ENCODE assay signal across 8 cellular contexts in the genomic region with DNA sequence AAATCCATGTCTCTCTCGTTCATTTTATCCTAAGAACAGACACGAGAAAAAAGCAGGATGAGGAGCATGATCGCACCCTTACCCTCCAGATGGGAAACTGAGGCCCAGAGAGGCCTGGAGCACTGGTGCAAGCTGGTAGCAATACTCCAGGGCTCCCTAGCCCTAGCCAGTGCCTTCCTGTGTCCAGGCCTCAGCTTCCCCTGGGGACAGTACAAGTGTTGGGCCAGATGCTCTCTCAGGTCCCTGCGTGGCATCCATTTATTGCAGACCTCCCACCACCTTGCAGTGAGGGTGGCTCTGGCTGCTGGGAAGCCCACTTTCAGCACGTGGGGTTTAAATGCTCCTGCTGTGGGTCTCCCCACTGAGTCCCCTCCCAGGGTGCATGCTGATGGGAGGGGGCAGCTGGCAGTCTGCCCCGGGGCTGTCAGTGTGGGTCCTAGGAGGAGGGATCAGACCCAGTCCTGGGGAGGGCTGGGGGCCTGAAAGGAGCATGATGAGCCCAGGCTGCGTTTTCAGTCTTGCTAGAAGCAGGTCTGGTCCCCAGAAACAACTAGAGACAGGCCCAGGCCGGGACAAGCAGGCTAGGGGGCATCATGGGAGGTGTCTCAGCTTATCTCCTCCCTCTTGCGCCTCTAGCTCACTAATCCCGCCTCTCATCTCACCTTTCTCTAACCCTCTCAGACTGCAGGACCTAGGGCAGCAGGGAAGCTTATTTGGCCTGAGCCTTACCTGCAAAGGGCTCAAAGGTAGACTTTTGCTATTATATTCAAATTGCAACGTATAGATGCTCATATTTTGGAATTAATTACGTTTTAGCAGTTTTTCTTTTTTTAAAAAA. TPM values are rescaled to one million over a fixed set of nuclear protein-coding genes. Genes with fewer than 3 reads are reported as not detected.
DNase-seq lines count a peak whose midpoint lies in the region; ATAC-seq, FAIRE-seq and TF ChIP-seq lines count a peak whose summit lies in the region.

No MANE protein-coding gene starts in this region.

- peaks cover 33% of the 10 kb centered on the region for H3K36me3 Mint-ChIP-seq in Calu3 (ENCODE audit: insufficient read depth, unreplicated experiment)
- peaks cover 5 to 19% (median 9%) of the 10 kb centered on the region in 5 donors for H3K36me3 Mint-ChIP-seq in naive thymus-derived CD4-positive, alpha-beta T cell

- peak overlapping the region; percentile 29; the same call in 1 of the 2 replicates for H4K5ac ChIP-seq in IMR-90 (ENCODE audit: low read depth, low read length)

- in situ Hi-C loops in IMR-90 (cut with MboI; ENCODE audit: low sequenced_read_pairs) (no loop called here), GM12878 (cut with MboI) (no loop called here)

- intact Hi-C loops in Calu3 (cut with micrococcal nuclease; ENCODE audit: unreplicated experiment) (no loop called here), IMR-90 (cut with micrococcal nuclease) (no loop called here), GM12878 (cut with micrococcal nuclease; ENCODE audit: unreplicated experiment) (loop anchor here (1.0 to 2.0 kb wide), 2 partner anchors 30 to 60 kb away; no protein-coding TSS in a partner anchor)
- intact Hi-C loops in naive thymus-derived CD4-positive, alpha-beta T cell (cut with micrococcal nuclease), result loop anchor here (1.0 to 10.0 kb wide), 15 partner anchors 15 to 1313 kb away; partner anchors contain the start of genes ANXA11 (in 1 of the 2), RPS24 (in 1 of the 2), ZCCHC24 (in 1 of the 2) and ZMIZ1 (in 1 of the 2)

- H3K27ac ChIP-seq in IMR-90 (ENCODE audit: insufficient read depth, low read length), result no peak overlapping the region
- peak overlapping the region; percentile 29; the same call in 1 of the 2 replicates for H3K27ac ChIP-seq in GM12878 (ENCODE audit: control insufficient read depth, insufficient read depth)
- peak overlapping the region; percentile 73 for H3K27ac ChIP-seq in naive thymus-derived CD4-positive, alpha-beta T cell (ENCODE audit: low read depth, low read length)

- no peak for ATAC-seq in IMR-90 (ENCODE audit: low read depth)
- no peak; the same call in 2 of the 3 replicates for ATAC-seq in GM12878
- ATAC-seq in naive thymus-derived CD4-positive, alpha-beta T cell, result no peak
- no peak for ATAC-seq in esophagus mucosa
- no peak for ATAC-seq in HG02571 (IDR thresholded peaks at IDR 0.05; ENCODE audit: unreplicated experiment)
- ATAC-seq in HG03095 (IDR thresholded peaks at IDR 0.05; ENCODE audit: unreplicated experiment), result no peak
- no peak for ATAC-seq in HG02970 (IDR thresholded peaks at IDR 0.05; ENCODE audit: low FRiP score, unreplicated experiment)

- H3K4me3 ChIP-seq in IMR-90 (ENCODE audit: insufficient read depth, low read depth, low read length), result no peak overlapping the region
- H3K4me3 ChIP-seq in GM12878, result peak overlapping the region; percentile 35; the same call in 1 of the 2 replicates
- H3K4me3 ChIP-seq in naive thymus-derived CD4-positive, alpha-beta T cell (ENCODE audit: low read length), result no peak overlapping the region

- peak overlapping the region; percentile 82 for H2AK5ac ChIP-seq in IMR-90 (ENCODE audit: low read depth, low read length)

- H3K9me3 ChIP-seq in IMR-90 (ENCODE audit: control insufficient read depth, insufficient read depth, low read length), result no peaks in the 10 kb centered on the region
- H3K9me3 ChIP-seq in GM12878 (replicated peaks; ENCODE audit: control insufficient read depth, insufficient read depth, low read length), result no peaks in the 10 kb centered on the region
- H3K9me3 ChIP-seq in naive thymus-derived CD4-positive, alpha-beta T cell (ENCODE audit: control insufficient read depth in 2 of 3, low read length in 3 of 3), result no peaks in the 10 kb centered on the region

- CTCF ChIA-PET in Calu3 (lab: Charles Lee) (interaction anchor here (0.5 kb wide), 1 partner anchor 20 kb away, joined by 3 read pairs; no protein-coding TSS in a partner anchor), IMR-90 (lab: Yijun Ruan, JAX) (no interaction called here), GM12878 (lab: Yijun Ruan, JAX) (interaction anchor here (0.6 to 5.4 kb wide), 14 partner anchors 10 to 144 kb away, joined by 3 to 27 read pairs (median 6); no protein-coding TSS in a partner anchor)
- CTCF ChIA-PET in naive thymus-derived CD4-positive, alpha-beta T cell (lab: Charles Lee), result interaction anchor here (1.0 to 1.9 kb wide), 4 partner anchors 11 to 121 kb away, joined by 3 to 7 read pairs (median 3); no protein-coding TSS in a partner anchor

- TF ChIP-seq EP300 in GM12878 (IDR thresholded peaks at IDR 0.05; ENCODE audit: borderline replicate concordance in 1 of 2, control insufficient read depth in 1 of 2, low read depth in 2 of 2, low read length in 2 of 2), result no peak

- dilution Hi-C loops in IMR-90 (cut with HindIII; ENCODE audit: low sequenced_read_pairs, unreplicated experiment), result no loop called here

- 64% methylated on average over 5 of the region's 12 CpGs; no CpG with 5 or more reads in 1 of the 2 experiments for WGBS in IMR-90 (ENCODE audit: extremely low coverage in 2 of 2, insufficient read length in 1 of 2), 2 experiments
- 45% methylated on average over 12 of the region's 12 CpGs for WGBS in GM12878 (ENCODE audit: insufficient coverage, insufficient replicate concordance, low lambda C conversion rate, missing lambda C conversion rate)

- POLR2A ChIA-PET in IMR-90 (lab: Charles Lee; ENCODE audit: unreplicated experiment), result no interaction called here
- POLR2A ChIA-PET in GM12878 (lab: Charles Lee), result interaction anchor here (0.9 to 3.7 kb wide), 4 partner anchors 12 to 32 kb away, joined by 3 to 15 read pairs (median 6); no protein-coding TSS in a partner anchor
- POLR2A ChIA-PET in naive thymus-derived CD4-positive, alpha-beta T cell (lab: Charles Lee), result interaction anchor here (0.8 to 3.6 kb wide), 8 partner anchors 9 to 805 kb away, joined by 3 to 22 read pairs (median 5); no protein-coding TSS in a partner anchor

- no peak overlapping the region for H3K56ac ChIP-seq in IMR-90 (ENCODE audit: extremely low read depth, insufficient read depth, low read length)

- H4K91ac ChIP-seq in IMR-90 (ENCODE audit: insufficient read depth, low read depth, low read length), result no peak overlapping the region

- no peaks in the 10 kb centered on the region for H3K4me1 Mint-ChIP-seq in Calu3 (ENCODE audit: low read depth, unreplicated experiment)
- peaks cover 9 to 53% (median 22%) of the 10 kb centered on the region in 7 donors for H3K4me1 Mint-ChIP-seq in naive thymus-derived CD4-positive, alpha-beta T cell

- H4K20me1 ChIP-seq in IMR-90 (ENCODE audit: insufficient read depth, low read length) (peaks cover 28% of the 10 kb centered on the region), GM12878 (ENCODE audit: control insufficient read depth, insufficient read depth) (no peaks in the 10 kb centered on the region; the same call in 1 of the 2 replicates)

- peak overlapping the region; percentile 92 for H3K4me3 Mint-ChIP-seq in Calu3 (ENCODE audit: low read depth, unreplicated experiment)
- peak overlapping the region in 7 of 10 donors; percentile 29 to 81 (median 57) for H3K4me3 Mint-ChIP-seq in naive thymus-derived CD4-positive, alpha-beta T cell

- H3K23ac ChIP-seq in IMR-90 (ENCODE audit: low read depth, low read length), result no peak overlapping the region; the same call in 1 of the 2 replicates

- TF ChIP-seq POLR2A in IMR-90 (IDR thresholded peaks at IDR 0.05; ENCODE audit: low read depth, low read length) (no peak), GM12878 (IDR thresholded peaks at IDR 0.05; ENCODE audit: low read depth, low read length) (no peak)

- DNase-seq in Calu3 (no peak), IMR-90 (no peak), GM12878 (ENCODE audit: low read depth, low spot score) (no peak)
- peak in 2 of 9 donors; percentile 14 to 17 for DNase-seq in naive thymus-derived CD4-positive, alpha-beta T cell

- H3K14ac ChIP-seq in IMR-90 (replicated peaks; ENCODE audit: low read depth, low read length), result 0 out of 2 replicates have a peak overlapping the region, but pooled peaks have one; percentile 43

- peak overlapping the region in 1 of 2 experiments; percentile 49; a peak in 1 of 4 replicates for H4K8ac ChIP-seq in IMR-90 (ENCODE audit: low read depth in 2 of 2, low read length in 2 of 2)

- SMC1A ChIA-PET in GM12878 (lab: Charles Lee; ENCODE audit: uncharacterized antibody, unreplicated experiment), result interaction anchor here (0.6 to 3.5 kb wide), 14 partner anchors 15 to 102 kb away, joined by 3 to 18 read pairs (median 4); no protein-coding TSS in a partner anchor

- H2BK20ac ChIP-seq in IMR-90 (ENCODE audit: low read depth, low read length), result peak overlapping the region; percentile 45; the same call in 1 of the 2 replicates

- H3K4me1 ChIP-seq in IMR-90 (ENCODE audit: control insufficient read depth, insufficient read depth, low read length), result peaks cover 15% of the 10 kb centered on the region
- H3K4me1 ChIP-seq in GM12878 (ENCODE audit: control insufficient read depth, insufficient read depth, low read length), result peaks cover 12% of the 10 kb centered on the region
- H3K4me1 ChIP-seq in naive thymus-derived CD4-positive, alpha-beta T cell (ENCODE audit: control insufficient read depth in 2 of 2, insufficient read depth in 2 of 2, low read length in 2 of 2), result peaks cover 19 to 25% of the 10 kb centered on the region in 2 donors

- no peaks in the 10 kb centered on the region for H3K27me3 Mint-ChIP-seq in Calu3 (ENCODE audit: unreplicated experiment)
- H3K27me3 Mint-ChIP-seq in naive thymus-derived CD4-positive, alpha-beta T cell, result no peaks in the 10 kb centered on the region

- BruUV-seq in Calu3 (replicated peaks; lab: Mats Ljungman, UMichigan) (TSS peak; percentile 63), IMR-90 (replicated peaks; lab: Mats Ljungman, UMichigan) (no TSS peak), GM12878 (replicated peaks; lab: Mats Ljungman, UMichigan) (TSS peak; percentile 76)

- H2BK15ac ChIP-seq in IMR-90 (ENCODE audit: low read depth, low read length), result no peak overlapping the region

- H3K9me3 Mint-ChIP-seq in Calu3 (ENCODE audit: low read depth, unreplicated experiment), result no peaks in the 10 kb centered on the region
- peaks cover 0 to 1% (median 0%) of the 10 kb centered on the region in 11 donors for H3K9me3 Mint-ChIP-seq in naive thymus-derived CD4-positive, alpha-beta T cell

- RAD21 ChIA-PET in GM12878 (lab: Charles Lee; ENCODE audit: unreplicated experiment), result interaction anchor here (0.8 to 4.6 kb wide), 9 partner anchors 12 to 103 kb away, joined by 3 to 36 read pairs (median 7); no protein-coding TSS in a partner anchor

- peak overlapping the region; percentile 89 for H2AK9ac ChIP-seq in IMR-90 (replicated peaks; ENCODE audit: low read depth, low read length, poor library complexity)

- H3K9me1 ChIP-seq in IMR-90 (ENCODE audit: insufficient read depth, low read length), result peaks cover 22% of the 10 kb centered on the region

- H3K36me3 ChIP-seq in IMR-90 (ENCODE audit: control insufficient read depth, insufficient read depth, low read length) (peaks cover 22% of the 10 kb centered on the region), GM12878 (ENCODE audit: control insufficient read depth in 2 of 2, insufficient read depth in 2 of 2, low read length in 1 of 2) (peaks cover 15 to 23% of the 10 kb centered on the region in 2 experiments)
- peaks cover 7 to 21% (median 12%) of the 10 kb centered on the region in 3 experiments for H3K36me3 ChIP-seq in naive thymus-derived CD4-positive, alpha-beta T cell (ENCODE audit: control insufficient read depth in 2 of 3, insufficient read depth in 3 of 3, low read length in 3 of 3)

- FAIRE-seq in GM12878 (lab: Jason Lieb, UNC), result peak; percentile 35

- TF ChIP-seq CTCF in Calu3 (IDR thresholded peaks at IDR 0.05; ENCODE audit: unreplicated experiment) (no peak), IMR-90 (conservative IDR thresholded peaks at IDR 0.05; ENCODE audit: low read depth, low read length) (no peak), GM12878 (IDR thresholded peaks at IDR 0.05 in 2 of 3, conservative IDR thresholded peaks at IDR 0.05 in 1 of 3; ENCODE audit: control insufficient read depth in 2 of 3, extremely low read depth in 1 of 3, insufficient read depth in 1 of 3, low read depth in 3 of 3, low read length in 3 of 3) (no peak)

- no peak overlapping the region; the same call in 1 of the 2 replicates for H2BK120ac ChIP-seq in IMR-90 (ENCODE audit: low read depth, low read length)

- H3K9ac ChIP-seq in IMR-90 (ENCODE audit: low read depth, low read length) (no peak overlapping the region), GM12878 (ENCODE audit: control insufficient read depth, insufficient read depth, low read length) (peak overlapping the region; percentile 96; the same call in 1 of the 2 replicates)

- H3K79me2 ChIP-seq in GM12878 (ENCODE audit: control insufficient read depth, insufficient read depth, low read length), result peaks cover 42% of the 10 kb centered on the region

- H3K27ac Mint-ChIP-seq in Calu3 (ENCODE audit: unreplicated experiment), result no peak overlapping the region
- H3K27ac Mint-ChIP-seq in naive thymus-derived CD4-positive, alpha-beta T cell, result peak overlapping the region in 8 of 9 donors; percentile 7 to 96 (median 59)

- TF ChIP-seq RAD21 in IMR-90 (IDR thresholded peaks at IDR 0.05; ENCODE audit: low read length) (no peak), GM12878 (IDR thresholded peaks at IDR 0.05; ENCODE audit: insufficient read depth, low read depth, low read length) (no peak)

- H3K27me3 ChIP-seq in IMR-90 (ENCODE audit: control insufficient read depth, insufficient read depth, low read length), result no peaks in the 10 kb centered on the region
- H3K27me3 ChIP-seq in GM12878 (replicated peaks in 1 of 2; ENCODE audit: control insufficient read depth in 2 of 2, insufficient read depth in 2 of 2, low read length in 1 of 2), result no peaks in the 10 kb centered on the region
- no peaks in the 10 kb centered on the region for H3K27me3 ChIP-seq in naive thymus-derived CD4-positive, alpha-beta T cell (ENCODE audit: control insufficient read depth in 2 of 2, insufficient read depth in 2 of 2, low read length in 2 of 2)

- H3K18ac ChIP-seq in IMR-90 (ENCODE audit: low read depth, low read length), result no peak overlapping the region

- H3K79me1 ChIP-seq in IMR-90 (ENCODE audit: low read depth in 1 of 2, low read length in 2 of 2), result peaks cover 17 to 37% of the 10 kb centered on the region in 2 experiments; a peak in 3 of 4 replicates

- no peak overlapping the region; the same call in 1 of the 2 replicates for H3K4ac ChIP-seq in IMR-90 (ENCODE audit: low read depth, low read length)

- H3K4me2 ChIP-seq in IMR-90 (ENCODE audit: low read depth, low read length) (no peak overlapping the region), GM12878 (ENCODE audit: control insufficient read depth, insufficient read depth) (peak overlapping the region; percentile 71)

- no peak overlapping the region for H2BK5ac ChIP-seq in IMR-90 (ENCODE audit: low read depth, low read length, poor library complexity, severe bottlenecking)

- peak overlapping the region; percentile 46 for H2AFZ ChIP-seq in IMR-90 (replicated peaks; ENCODE audit: low read length, poor library complexity)
- peak overlapping the region; percentile 45 for H2AFZ ChIP-seq in GM12878 (ENCODE audit: control insufficient read depth, low read depth, low read length)

RNA-seq across cellular contexts. Expression of gene PPIF, which starts 0.7 kb away (rescaled TPM):
- total RNA-seq in Calu3 (2022) (77.2 and 86.2 TPM in 2 replicates), IMR-90 (2012; rRNA removed) (29.2 and 29.7 TPM in 2 replicates), GM12878 (2014; rRNA removed) (52.1 and 52.4 TPM in 2 replicates), GM12878 (2014; rRNA removed; fragmentation: Illumina TruSeq; extraction: Trizol) (69.0 and 78.3 TPM in 2 replicates), GM12878 (2021) (162 and 180 TPM in 2 replicates), esophagus mucosa (77.8 TPM)
- polyA plus RNA-seq in IMR-90 (2012; rRNA removed) (127 and 130 TPM in 2 replicates), GM12878 (2011; rRNA removed) (111 and 145 TPM in 2 replicates), GM12878 (2014; fragmentation: Illumina TruSeq; extraction: Trizol) (106 and 164 TPM in 2 replicates), GM12878 (2014; fragmentation: Nextera tagmentation; extraction: Ambion mirVana) (10 to 100 TPM; 28.8 to 71.9 TPM), GM12878 (2014; rRNA removed) (127 and 129 TPM in 2 replicates), GM12878 (2016; fragmentation: Nextera tagmentation; extraction: Ambion mirVana) (100 to 1,000 TPM; 129 to 140 TPM)
- 113 and 150 TPM in 2 replicates for polyA plus RNA-seq in IMR-90 (2012; cell fraction: cytosol; rRNA removed)
- polyA plus RNA-seq in IMR-90 (2012; cell fraction: nucleus; rRNA removed; ENCODE audit: low replicate concordance), result 205 and 248 TPM in 2 replicates
- total RNA-seq in GM12878 (2013; cell fraction: nucleolus; rRNA removed), result 73.4 and 105 TPM in 2 replicates
- 78.0 TPM for polyA plus RNA-seq in GM12878 (2011; ENCODE audit: low read depth)
- polyA plus RNA-seq in GM12878 (2011; cell fraction: cytosol; rRNA removed), result 220 and 257 TPM in 2 replicates
- polyA plus RNA-seq in GM12878 (2011; cell fraction: nucleus; rRNA removed), result 250 and 304 TPM in 2 replicates
- polyA plus RNA-seq in GM12878 (2012), result 81.9 and 104 TPM in 2 replicates
- polyA minus RNA-seq in GM12878 (2011; rRNA and poly(A)+ RNA removed), result 132 and 134 TPM in 2 replicates
- polyA minus RNA-seq in GM12878 (2011; cell fraction: cytosol; rRNA and poly(A)+ RNA removed), result 44.8 and 52.4 TPM in 2 replicates
- 114 and 180 TPM in 2 replicates for polyA minus RNA-seq in GM12878 (2011; cell fraction: nucleus; rRNA and poly(A)+ RNA removed)
- 100 to 1,000 TPM in 1 of 5 experiments, 10 to 100 TPM in 4; 20.6 to 192 (median 73.3) TPM for total RNA-seq in naive thymus-derived CD4-positive, alpha-beta T cell
- polyA plus RNA-seq in naive thymus-derived CD4-positive, alpha-beta T cell, result 10 to 100 TPM in 1 of 2 donors, 1 to 10 TPM in 1; 8.7 to 12.9 TPM

Comparison
In these comparisons a context has a peak if more than half of its experiments do, and no peak if none do; other contexts are left out.
1. intact Hi-C loops: an anchor here in GM12878 (1.0 to 2.0 kb wide) and naive thymus-derived CD4-positive, alpha-beta T cell (1.0 to 10.0 kb wide); none called in Calu3 and IMR-90.